ENCODE assay signal across 16 cellular contexts in the genomic region with DNA sequence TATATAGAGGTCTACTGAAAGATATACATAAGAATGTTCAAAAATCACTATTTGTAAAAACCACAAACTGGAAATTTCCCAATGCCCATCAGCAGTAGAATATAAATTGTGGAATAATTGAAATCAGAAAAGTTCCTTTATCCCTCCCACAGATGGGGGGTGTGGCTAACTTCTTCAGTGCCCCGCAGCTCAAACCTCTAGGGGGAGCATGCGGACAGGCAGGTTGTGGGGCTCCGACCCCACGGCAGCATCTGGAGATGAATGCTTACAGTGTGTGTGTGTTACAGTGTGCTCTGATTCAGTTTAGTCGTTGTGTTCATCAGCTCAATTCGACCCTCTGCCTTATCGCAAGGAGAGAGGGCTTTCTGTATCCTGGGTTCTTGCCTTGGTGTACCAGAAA.
DNase-seq lines count a peak whose midpoint lies in the region; ATAC-seq and TF ChIP-seq lines count a peak whose summit lies in the region.
"Had no signal": no experiment of that assay in that cellular context is flagged by ENCODE, and none has a peak within 500 bp of the region (broad histone marks: within the 10 kb centered on the region; RNA-seq: fewer than 3 reads in every experiment).

No MANE protein-coding gene starts in this region.

- H3K4me1 ChIP-seq in SJCRH30: no peaks in the 10 kb centered on the region
- H3K4me1 ChIP-seq: body of pancreas, testis had no signal

- H3K27ac ChIP-seq in SJCRH30: no peak overlapping the region
- H3K27ac ChIP-seq: body of pancreas, PC-9, testis had no signal

- DNase-seq in GM12865 (ENCODE audit: low read depth): peak; percentile 37
- peak; percentile 34 to 47 for DNase-seq in SJCRH30
- DNase-seq in iPS-NIHi11 (ENCODE audit: low spot score): peak; percentile 19
- DNase-seq: activated CD8-positive, alpha-beta T cell treated with anti-CD3 and anti-CD28 coated beads for 36 hours; activated naive CD4-positive, alpha-beta T cell; body of pancreas; effector CD8-positive, alpha-beta T cell; NCI-H2081 treated with DMSO at 0.1 percent for 48 hours; PC-9; stimulated activated CD4-positive, alpha-beta T cell treated with anti-CD3 and anti-CD28 coated beads, Interleukin-15, amount 100 ng/mL, for 24 hours; T-helper 17 cell; testis had no signal

- TF ChIP-seq CTCF in GM12865 (IDR thresholded peaks at IDR 0.05; ENCODE audit: insufficient read depth, low read depth, low read length, missing control alignments): peak; percentile 56

- H3K9me3 ChIP-seq in SJCRH30 (replicated peaks): no peaks in the 10 kb centered on the region
- H3K9me3 ChIP-seq: body of pancreas, testis had no signal

- H3K27me3 ChIP-seq in SJCRH30: no peaks in the 10 kb centered on the region
- H3K27me3 ChIP-seq: body of pancreas, testis had no signal

- no peaks in the 10 kb centered on the region for H3K36me3 ChIP-seq in SJCRH30

- no peak overlapping the region for H3K4me3 ChIP-seq in GM12865 (ENCODE audit: low read depth, low read length)
- H3K4me3 ChIP-seq in SJCRH30: no peak overlapping the region
- H3K4me3 ChIP-seq: body of pancreas, PC-9, testis had no signal

- peak; percentile 53 for ATAC-seq in HG03432 (IDR thresholded peaks at IDR 0.05; ENCODE audit: unreplicated experiment)
- no peak for ATAC-seq in HG03139 (IDR thresholded peaks at IDR 0.05; ENCODE audit: unreplicated experiment)
- ATAC-seq in HG02588 (IDR thresholded peaks at IDR 0.05; ENCODE audit: unreplicated experiment): no peak
- ATAC-seq in HG02970 (IDR thresholded peaks at IDR 0.05; ENCODE audit: low FRiP score, unreplicated experiment): no peak
- ATAC-seq: activated CD8-positive, alpha-beta T cell treated with anti-CD3 and anti-CD28 coated beads for 36 hours; body of pancreas; T-helper 17 cell had no signal
